8 cellular contexts compared by ENCODE assay signal in the genomic region with DNA sequence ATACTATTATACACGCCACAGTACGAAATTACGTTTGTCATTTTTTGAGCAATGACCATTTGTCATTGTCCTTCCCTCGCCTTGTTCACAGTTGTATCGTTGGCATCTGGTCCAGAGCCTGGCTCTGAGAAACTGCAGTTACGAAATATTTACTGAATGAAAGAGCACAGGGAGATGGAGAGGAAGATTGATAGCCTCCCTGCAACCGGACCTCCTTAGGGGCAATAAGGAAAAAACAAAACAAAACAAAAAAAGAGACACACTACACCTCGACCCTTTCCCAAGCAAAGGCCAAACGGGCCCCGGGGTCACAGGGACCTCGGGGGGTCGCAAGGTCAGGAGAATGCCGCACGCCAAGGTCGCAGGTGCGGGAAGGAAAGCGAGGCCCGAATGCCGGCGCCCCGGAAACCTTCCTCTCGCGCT. TPM values are rescaled to one million over a fixed set of nuclear protein-coding genes. Genes with fewer than 3 reads are reported as not detected.
DNase-seq lines count a peak whose midpoint lies in the region; ATAC-seq, FAIRE-seq and TF ChIP-seq lines count a peak whose summit lies in the region.

No MANE protein-coding gene starts in this region.

- no peaks in the 10 kb centered on the region for H3K9me2 ChIP-seq in PC-3 (replicated peaks; ENCODE audit: low read length)

- POLR2A ChIA-PET in PC-3 (lab: Charles Lee; ENCODE audit: unreplicated experiment): no interaction called here
- POLR2A ChIA-PET in endothelial cell of umbilical vein (lab: Charles Lee): no interaction called here

- TF ChIP-seq CTCF in GM06990 (IDR thresholded peaks at IDR 0.05; ENCODE audit: insufficient read depth, low read length, poor library complexity, severe bottlenecking): no peak
- no peak for TF ChIP-seq CTCF in PC-3 (conservative IDR thresholded peaks at IDR 0.05; ENCODE audit: low read depth, low read length)
- TF ChIP-seq CTCF in endothelial cell of umbilical vein (IDR thresholded peaks at IDR 0.05; ENCODE audit: extremely low read depth in 1 of 2, insufficient read depth in 1 of 2, low read depth in 1 of 2, low read length in 2 of 2): no peak

- H3K4me2 ChIP-seq in PC-3 (ENCODE audit: low read length): peak overlapping the region; percentile 94
- peak overlapping the region; percentile 82 for H3K4me2 ChIP-seq in endothelial cell of umbilical vein (ENCODE audit: insufficient read depth, low read length)

- no TSS peak for BruUV-seq in PC-3 (replicated peaks; lab: Mats Ljungman, UMichigan)
- no TSS peak for BruUV-seq in endothelial cell of umbilical vein (replicated peaks; lab: Mats Ljungman, UMichigan)

- H2AFZ ChIP-seq in PC-3 (ENCODE audit: low read length) (peak overlapping the region; percentile 79), endothelial cell of umbilical vein (ENCODE audit: low read depth, low read length) (peak overlapping the region; percentile 77)

- intact Hi-C loops in PC-3 (cut with micrococcal nuclease): loop anchor here (10.0 kb wide), 1 partner anchor 48 kb away; a partner anchor contains a TSS
- intact Hi-C loops in endothelial cell of umbilical vein (cut with micrococcal nuclease): no loop called here

- H3K4me1 ChIP-seq in PC-3 (ENCODE audit: insufficient read depth, low read length) (peaks cover 10% of the 10 kb centered on the region), endothelial cell of umbilical vein (ENCODE audit: control insufficient read depth, extremely low read depth, insufficient read depth, low read length) (peaks cover 26% of the 10 kb centered on the region), muscle layer of duodenum (ENCODE audit: control insufficient read depth in 1 of 2, insufficient read depth in 2 of 2, low read length in 2 of 2) (peaks cover 9 to 32% of the 10 kb centered on the region in 2 donors)

- no peaks in the 10 kb centered on the region for H3K9me3 ChIP-seq in PC-3 (ENCODE audit: low read length)
- no peaks in the 10 kb centered on the region for H3K9me3 ChIP-seq in endothelial cell of umbilical vein (replicated peaks; ENCODE audit: control insufficient read depth, insufficient read depth, low read length)
- H3K9me3 ChIP-seq in muscle layer of duodenum (ENCODE audit: control insufficient read depth in 1 of 2, low read length in 2 of 2): no peaks in the 10 kb centered on the region

- no peaks in the 10 kb centered on the region; the same call in 1 of the 2 replicates for H3K36me3 ChIP-seq in GM06990 (ENCODE audit: control insufficient read depth, insufficient read depth, low read length)
- H3K36me3 ChIP-seq in PC-3 (ENCODE audit: low read depth, low read length): no peaks in the 10 kb centered on the region; the same call in 1 of the 2 replicates
- H3K36me3 ChIP-seq in endothelial cell of umbilical vein (ENCODE audit: control insufficient read depth in 2 of 2, extremely low read depth in 1 of 2, insufficient read depth in 2 of 2, low read length in 2 of 2): no peaks in the 10 kb centered on the region
- no peaks in the 10 kb centered on the region for H3K36me3 ChIP-seq in muscle layer of duodenum (ENCODE audit: control insufficient read depth in 1 of 2, insufficient read depth in 2 of 2, low read length in 2 of 2)

- H3K4me3 ChIP-seq in GM06990 (replicated peaks; ENCODE audit: low read depth, low read length) (peak overlapping the region; percentile 98), PC-3 (ENCODE audit: low read length) (peak overlapping the region; percentile 85), endothelial cell of umbilical vein (replicated peaks in 1 of 3; ENCODE audit: insufficient read depth in 1 of 3, low read depth in 1 of 3, low read length in 3 of 3) (peak overlapping the region; percentile 63 to 84 (median 72)), muscle layer of duodenum (ENCODE audit: low read depth in 1 of 2, low read length in 2 of 2) (peak overlapping the region; percentile 78 to 97)

- peaks cover 59% of the 10 kb centered on the region for H3K79me2 ChIP-seq in PC-3 (ENCODE audit: low read length)
- H3K79me2 ChIP-seq in endothelial cell of umbilical vein (ENCODE audit: control insufficient read depth, insufficient read depth, low read length): peaks cover 57% of the 10 kb centered on the region

- H3K9me1 ChIP-seq in endothelial cell of umbilical vein (replicated peaks; ENCODE audit: control insufficient read depth, extremely low read depth, insufficient read depth, low read length): no peaks in the 10 kb centered on the region

- DNase-seq in GM06990 (ENCODE audit: extremely low read depth, insufficient read length) (no peak), PC-3 (no peak), endothelial cell of umbilical vein (ENCODE audit: low read depth, low spot score) (no peak), COLO829 (ENCODE audit: low spot score) (no peak)

- H3K27ac ChIP-seq in PC-3 (ENCODE audit: low read length) (peak overlapping the region; percentile 58), endothelial cell of umbilical vein (ENCODE audit: insufficient read depth, low read depth, low read length) (peak overlapping the region; percentile 98), muscle layer of duodenum (ENCODE audit: low read length) (peak overlapping the region; percentile 43)

- ATAC-seq in PC-3 (no peak), HG03521 (IDR thresholded peaks at IDR 0.05; ENCODE audit: unreplicated experiment) (no peak), GM18870 (IDR thresholded peaks at IDR 0.05; ENCODE audit: unreplicated experiment) (no peak), GM18858 (IDR thresholded peaks at IDR 0.05; ENCODE audit: unreplicated experiment) (no peak)

- FAIRE-seq in endothelial cell of umbilical vein (lab: Jason Lieb, UNC): no peak

- H4K20me1 ChIP-seq in PC-3 (ENCODE audit: low read length) (peaks cover 22% of the 10 kb centered on the region; the same call in 1 of the 2 replicates), endothelial cell of umbilical vein (replicated peaks; ENCODE audit: control insufficient read depth, extremely low read depth, insufficient read depth, low read length) (no peaks in the 10 kb centered on the region)

- no peak for TF ChIP-seq POLR2A in endothelial cell of umbilical vein (IDR thresholded peaks at IDR 0.05; ENCODE audit: low read depth, low read length)

- no peaks in the 10 kb centered on the region for H3F3A ChIP-seq in PC-3 (ENCODE audit: low read length, unreplicated experiment)

- dilution Hi-C loops in endothelial cell of umbilical vein (cut with MboI; ENCODE audit: extremely low pct_ligation_motif_present, low sequenced_read_pairs): no loop called here

- H3K27me3 ChIP-seq in GM06990 (replicated peaks; ENCODE audit: control insufficient read depth, insufficient read depth, low read length) (no peaks in the 10 kb centered on the region), PC-3 (ENCODE audit: low read length) (no peaks in the 10 kb centered on the region), endothelial cell of umbilical vein (ENCODE audit: control insufficient read depth in 2 of 2, insufficient read depth in 2 of 2, low read length in 2 of 2) (no peaks in the 10 kb centered on the region), muscle layer of duodenum (ENCODE audit: low read depth, low read length) (no peaks in the 10 kb centered on the region)

- CTCF ChIA-PET in PC-3 (lab: Charles Lee) (interaction anchor here (0.7 kb wide), 1 partner anchor 20 kb away, joined by 3 read pairs; no protein-coding TSS in a partner anchor), endothelial cell of umbilical vein (lab: Charles Lee) (interaction anchor here (0.6 to 6.5 kb wide), 3 partner anchors 13 to 43 kb away, joined by 3 to 64 read pairs (median 3); no protein-coding TSS in a partner anchor)

- H3K9ac ChIP-seq in PC-3 (ENCODE audit: low read length) (peak overlapping the region; percentile 91), endothelial cell of umbilical vein (replicated peaks; ENCODE audit: extremely low read depth, insufficient read depth, low read length) (peak overlapping the region; percentile 70)

TF ChIP-seq in endothelial cell of umbilical vein, 7 proteins besides CTCF, POLR2A, EP300 and RAD21:
- no peak for TF ChIP-seq FOS (IDR thresholded peaks at IDR 0.05; ENCODE audit: borderline replicate concordance, insufficient read depth, low read length)
- TF ChIP-seq, protein P1, sequence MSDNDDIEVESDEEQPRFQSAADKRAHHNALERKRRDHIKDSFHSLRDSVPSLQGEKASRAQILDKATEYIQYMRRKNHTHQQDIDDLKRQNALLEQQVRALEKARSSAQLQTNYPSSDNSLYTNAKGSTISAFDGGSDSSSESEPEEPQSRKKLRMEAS (IDR thresholded peaks at IDR 0.05; ENCODE audit: insufficient read depth, insufficient read length): no peak
- no peak for TF ChIP-seq GATA2 (IDR thresholded peaks at IDR 0.05; ENCODE audit: insufficient read depth, insufficient read length, low read depth, low read length)
- TF ChIP-seq POLR2AphosphoS5 (IDR thresholded peaks at IDR 0.05; ENCODE audit: insufficient read depth, low read depth, low read length): no peak
- no peak for TF ChIP-seq JUN (IDR thresholded peaks at IDR 0.05; ENCODE audit: borderline replicate concordance, insufficient read depth, insufficient read length, low read depth)
- no peak for TF ChIP-seq MYC (IDR thresholded peaks at IDR 0.05; ENCODE audit: low read depth, low read length)
- TF ChIP-seq EZH2 (IDR thresholded peaks at IDR 0.05; ENCODE audit: borderline replicate concordance, low read depth, low read length, severe bottlenecking): no peak

RNA-seq across cellular contexts. Expression of a gene that starts 0.9 kb away (rescaled TPM):
- total RNA-seq in PC-3 (2014; rRNA removed): 83.6 and 90.6 TPM in 2 replicates
- total RNA-seq in endothelial cell of umbilical vein: 120 and 127 TPM in 2 replicates
- 42.5 and 53.4 TPM in 2 replicates for polyA plus RNA-seq in endothelial cell of umbilical vein
- 85.2 and 98.1 TPM in 2 replicates for polyA plus RNA-seq in endothelial cell of umbilical vein (2011; cell fraction: cytosol; rRNA removed)
- polyA plus RNA-seq in endothelial cell of umbilical vein (2011; cell fraction: nucleus; rRNA removed): 92.6 and 98.9 TPM in 2 replicates
- polyA plus RNA-seq in endothelial cell of umbilical vein (2012): 142 and 169 TPM in 2 replicates
- polyA minus RNA-seq in endothelial cell of umbilical vein: 63.1 and 71.7 TPM in 2 replicates
- polyA minus RNA-seq in endothelial cell of umbilical vein (2011; cell fraction: cytosol; rRNA and poly(A)+ RNA removed): 114 TPM
- 26.4 and 38.7 TPM in 2 replicates for polyA minus RNA-seq in endothelial cell of umbilical vein (2011; cell fraction: nucleus; rRNA and poly(A)+ RNA removed)

RNA-seq across cellular contexts. Expression of a gene that starts 48.7 kb away (rescaled TPM):
- total RNA-seq in PC-3 (2014; rRNA removed): 4.0 and 7.3 TPM in 2 replicates
- total RNA-seq in endothelial cell of umbilical vein: 44.4 and 45.5 TPM in 2 replicates
- polyA plus RNA-seq in endothelial cell of umbilical vein: 33.2 and 40.0 TPM in 2 replicates
- 18.7 and 18.8 TPM in 2 replicates for polyA plus RNA-seq in endothelial cell of umbilical vein (2011; cell fraction: cytosol; rRNA removed)
- polyA plus RNA-seq in endothelial cell of umbilical vein (2011; cell fraction: nucleus; rRNA removed): 49.6 and 64.1 TPM in 2 replicates
- polyA plus RNA-seq in endothelial cell of umbilical vein (2012): 26.8 and 26.9 TPM in 2 replicates
- 57.1 and 59.2 TPM in 2 replicates for polyA minus RNA-seq in endothelial cell of umbilical vein
- 16.6 TPM for polyA minus RNA-seq in endothelial cell of umbilical vein (2011; cell fraction: cytosol; rRNA and poly(A)+ RNA removed)
- polyA minus RNA-seq in endothelial cell of umbilical vein (2011; cell fraction: nucleus; rRNA and poly(A)+ RNA removed): 37.0 and 44.5 TPM in 2 replicates

Comparison
In these comparisons a context has a peak if more than half of its experiments do, and no peak if none do; other contexts are left out.
1. H3K27ac ChIP-seq: peak in every context shown above with its lines; median percentile 98 in endothelial cell of umbilical vein; 58 in PC-3; 43 in muscle layer of duodenum.